In genomic region chr20:14832630-14833029, GRCh38 we compare ENCODE assay signal across 12 cellular contexts.
A peak's percentile ranks its signal among the peaks of the same experiment; 100 is the strongest.
DNase-seq lines count a peak whose midpoint lies in the region; ATAC-seq and TF ChIP-seq lines count a peak whose summit lies in the region.
"Had no signal": no experiment of that assay in that cellular context is flagged by ENCODE, and none has a peak within 500 bp of the region (broad histone marks: within the 10 kb centered on the region; RNA-seq: fewer than 3 reads in every experiment).

No MANE protein-coding gene starts in this region.

- peak; percentile 50 for ATAC-seq in GM19324 (IDR thresholded peaks at IDR 0.05; ENCODE audit: low FRiP score, unreplicated experiment)
- peak; percentile 69 for ATAC-seq in HG02610 (IDR thresholded peaks at IDR 0.05; ENCODE audit: unreplicated experiment)
- ATAC-seq in HG03280 (IDR thresholded peaks at IDR 0.05; ENCODE audit: unreplicated experiment) = peak; percentile 56
- ATAC-seq: HCT116 had no signal

- no peaks in the 10 kb centered on the region for H3K27me3 Mint-ChIP-seq in immature natural killer cell (ENCODE audit: low read depth in 3 of 3)

- no peaks in the 10 kb centered on the region for H3K36me3 Mint-ChIP-seq in immature natural killer cell

- H3K4me1 Mint-ChIP-seq in immature natural killer cell = no peaks in the 10 kb centered on the region

- no peak for TF ChIP-seq CTCF in GM10248 (IDR thresholded peaks at IDR 0.05; ENCODE audit: control extremely low read depth, extremely low read depth, low read depth, missing control alignments)

- CTCF ChIA-PET in GM10248 (lab: Yijun Ruan, JAX) = interaction anchor here (1.1 kb wide), 2 partner anchors 8 to 10 kb away, joined by 3 read pairs; no protein-coding TSS in a partner anchor

- H3K27ac Mint-ChIP-seq in immature natural killer cell = no peak overlapping the region

- H3K4me3 Mint-ChIP-seq in immature natural killer cell = no peak overlapping the region

- POLR2A ChIA-PET in GM10248 (lab: Yijun Ruan, JAX) = no interaction called here

- peaks cover 8 to 38% (median 12%) of the 10 kb centered on the region in 6 donors for H3K9me3 Mint-ChIP-seq in immature natural killer cell

- peak; percentile 19 for DNase-seq in GM10248 (ENCODE audit: extremely low spot score)
- no peak for DNase-seq in NCI-H1048 (lab: John Stamatoyannopoulos, UW)
- DNase-seq in immature natural killer cell = no peak
- DNase-seq in NCI-H226 = no peak
- DNase-seq in activated CD4-positive, alpha-beta T cell treated with anti-CD3 and anti-CD28 coated beads for 1 hour = no peak
- DNase-seq: activated CD4-positive, CD25-positive, alpha-beta regulatory T cell treated with anti-CD3 and anti-CD28 coated beads, Interleukin-2, amount 50 U/mL, for 72 hours; activated effector memory CD4-positive, alpha-beta T cell treated with anti-CD3 and anti-CD28 coated beads, Interleukin-2, amount 50 U/mL, for 16 hours; NCI-H69 had no signal
